Comparison of ENCODE assay signal across 18 cellular contexts in the genomic region with DNA sequence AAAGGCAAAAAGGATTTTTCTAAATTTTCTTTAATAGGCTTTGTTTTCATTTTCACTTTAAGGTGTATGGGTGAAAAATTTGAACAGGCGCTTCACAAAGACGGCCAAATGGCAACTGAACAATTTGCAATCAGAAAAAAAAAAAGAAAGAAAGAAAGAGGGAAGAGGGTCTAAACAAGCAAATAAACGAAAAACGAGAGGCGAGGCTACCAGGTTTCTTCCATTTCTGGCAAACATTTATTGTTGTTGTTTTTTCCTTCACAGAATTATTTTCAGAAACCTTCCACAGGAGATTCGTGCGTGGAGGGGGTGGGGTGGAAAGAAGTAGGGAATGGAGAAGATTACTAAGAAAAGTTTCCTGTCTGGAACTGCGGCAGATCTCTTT. TPM values are rescaled to one million over a fixed set of nuclear protein-coding genes. Genes with fewer than 3 reads are reported as not detected.
A peak's percentile ranks its signal among the peaks of the same experiment; 100 is the strongest.
DNase-seq lines count a peak whose midpoint lies in the region; ATAC-seq, FAIRE-seq and TF ChIP-seq lines count a peak whose summit lies in the region.
"Had no signal": no experiment of that assay in that cellular context is flagged by ENCODE, and none has a peak within 500 bp of the region (broad histone marks: within the 10 kb centered on the region; RNA-seq: fewer than 3 reads in every experiment).

No MANE protein-coding gene starts in this region.

- no peak overlapping the region for H2BK15ac ChIP-seq in H9 (ENCODE audit: low read depth, low read length)

- H2BK5ac ChIP-seq in H9 (ENCODE audit: insufficient read length, low read length) = no peak overlapping the region

- H3K4me1 ChIP-seq in A549 = peaks cover 18% of the 10 kb centered on the region; the same call in 1 of the 3 replicates
- H3K4me1 ChIP-seq in H9 (ENCODE audit: insufficient read depth, low read length) = no peaks in the 10 kb centered on the region
- peaks cover 7% of the 10 kb centered on the region for H3K4me1 ChIP-seq in astrocyte (ENCODE audit: insufficient read depth, low read length)
- H3K4me1 ChIP-seq in SJCRH30 = no peaks in the 10 kb centered on the region
- H3K4me1 ChIP-seq: psoas muscle had no signal

- peak overlapping the region; percentile 54 for H3K4me3 ChIP-seq in A549
- H3K4me3 ChIP-seq in astrocyte (ENCODE audit: insufficient read depth, low read depth, low read length) = no peak overlapping the region
- H3K4me3 ChIP-seq in iPS-18c (ENCODE audit: insufficient read depth, low read depth, low read length) = peak overlapping the region; percentile 62
- H3K4me3 ChIP-seq in SJCRH30 = no peak overlapping the region
- H3K4me3 ChIP-seq: psoas muscle had no signal

- no peaks in the 10 kb centered on the region for H3K79me1 ChIP-seq in H9 (ENCODE audit: insufficient read depth, low read depth, low read length, poor library complexity, severe bottlenecking)

- H2BK20ac ChIP-seq in H9 (ENCODE audit: low read depth, low read length, poor library complexity, severe bottlenecking) = no peak overlapping the region

- H3K23me2 ChIP-seq in H9 (ENCODE audit: insufficient read length, low read depth, low read length, poor library complexity, severe bottlenecking) = peaks cover 17% of the 10 kb centered on the region

- H2AFZ ChIP-seq in H9 (ENCODE audit: low read length) (no peak overlapping the region), astrocyte (ENCODE audit: low read depth, low read length) (no peak overlapping the region)

- 18% methylated on average over 8 of the region's 8 CpGs for WGBS in A549 (ENCODE audit: missing lambda C conversion rate)
- no CpG with 5 or more reads among the region's 8 CpGs for WGBS in H9 (ENCODE audit: extremely low coverage, insufficient read length, low lambda C conversion rate)

- no peak overlapping the region for H4K5ac ChIP-seq in H9 (ENCODE audit: insufficient read length, low read depth, low read length)

- H3K9me3 Mint-ChIP-seq in H9 (peaks cover 0 to 4% of the 10 kb centered on the region in 2 experiments; a peak in 1 of 5 replicates), astrocyte (ENCODE audit: unreplicated experiment) (peaks cover 2% of the 10 kb centered on the region)
- peaks cover 21% of the 10 kb centered on the region for H3K9me3 Mint-ChIP-seq in natural killer cell treated with Interleukin-12 subunit alpha and Interleukin-12 subunit beta and Interleukin-15 and Interleukin-18, amount 100 ng/mL, for 72 hours

- DNase-seq in A549 (ENCODE audit: low read depth in 1 of 2, low spot score in 1 of 2) (no peak), H9 (no peak), astrocyte (ENCODE audit: low read depth) (no peak), SJCRH30 (no peak), retina (no peak)
- no peak for DNase-seq in natural killer cell treated with Interleukin-12 subunit alpha and Interleukin-12 subunit beta and Interleukin-15 and Interleukin-18, amount 100 ng/mL, for 72 hours (ENCODE audit: low spot score)
- DNase-seq: activated CD4-positive, alpha-beta T cell treated with anti-CD3 and anti-CD28 coated beads for 1 hour; GOT3; hippocampal formation; MV-4-11; NCI-H2171; psoas muscle; stimulated activated CD4-positive, alpha-beta T cell treated with anti-CD3 and anti-CD28 coated beads, Interleukin-4, amount 100 ng/mL, for 24 hours had no signal

- H2BK120ac ChIP-seq in H9 (ENCODE audit: low read depth, low read length, poor library complexity, severe bottlenecking) = no peak overlapping the region

- H2BK12ac ChIP-seq in H9 (ENCODE audit: insufficient read length, low read depth, low read length) = no peak overlapping the region

- H4K20me1 ChIP-seq in H9 (ENCODE audit: control insufficient read depth, insufficient read depth, insufficient read length) (no peaks in the 10 kb centered on the region), astrocyte (ENCODE audit: insufficient read depth, low read length) (no peaks in the 10 kb centered on the region)

- TF ChIP-seq POLR2A in A549 (IDR thresholded peaks at IDR 0.05; ENCODE audit: low read length) = no peak

- H3K4me3 Mint-ChIP-seq in H9 (peak overlapping the region; percentile 77 to 87), astrocyte (ENCODE audit: unreplicated experiment) (peak overlapping the region; percentile 87)
- no peak overlapping the region for H3K4me3 Mint-ChIP-seq in natural killer cell treated with Interleukin-12 subunit alpha and Interleukin-12 subunit beta and Interleukin-15 and Interleukin-18, amount 100 ng/mL, for 72 hours

- H3K27ac ChIP-seq in A549 (peak overlapping the region; percentile 42 to 79), H9 (ENCODE audit: insufficient read length, low read depth, low read length) (no peak overlapping the region), astrocyte (ENCODE audit: low read depth, low read length) (no peak overlapping the region), SJCRH30 (no peak overlapping the region)
- H3K27ac ChIP-seq: epithelial cell of prostate, psoas muscle had no signal

- H3K9me3 ChIP-seq in A549 (no peaks in the 10 kb centered on the region), H9 (ENCODE audit: control insufficient read depth, low read depth, low read length) (no peaks in the 10 kb centered on the region), astrocyte (ENCODE audit: insufficient read depth, low read depth, low read length) (peaks cover 6% of the 10 kb centered on the region), iPS-18c (ENCODE audit: control insufficient read depth, insufficient read depth, low read length) (peaks cover 2% of the 10 kb centered on the region), SJCRH30 (replicated peaks) (no peaks in the 10 kb centered on the region)
- H3K9me3 ChIP-seq: psoas muscle had no signal

- no peak overlapping the region for H3K27ac Mint-ChIP-seq in H9
- peak overlapping the region; percentile 42 for H3K27ac Mint-ChIP-seq in astrocyte (ENCODE audit: unreplicated experiment)
- no peak overlapping the region for H3K27ac Mint-ChIP-seq in natural killer cell treated with Interleukin-12 subunit alpha and Interleukin-12 subunit beta and Interleukin-15 and Interleukin-18, amount 100 ng/mL, for 72 hours

- H3K27me3 Mint-ChIP-seq in H9 (ENCODE audit: low read depth) (peaks cover 81% of the 10 kb centered on the region), astrocyte (ENCODE audit: low read depth, unreplicated experiment) (peaks cover 46% of the 10 kb centered on the region)
- H3K27me3 Mint-ChIP-seq in natural killer cell treated with Interleukin-12 subunit alpha and Interleukin-12 subunit beta and Interleukin-15 and Interleukin-18, amount 100 ng/mL, for 72 hours = peaks cover 67 to 97% of the 10 kb centered on the region in 2 donors

- ATAC-seq in A549 (no peak), GM19463 (IDR thresholded peaks at IDR 0.05; ENCODE audit: unreplicated experiment) (no peak)
- ATAC-seq in natural killer cell treated with Interleukin-12 subunit alpha and Interleukin-12 subunit beta and Interleukin-15 and Interleukin-18, amount 100 ng/mL, for 72 hours = no peak
- ATAC-seq: psoas muscle had no signal

- H3K4me1 Mint-ChIP-seq in H9 = peaks cover 26 to 31% of the 10 kb centered on the region in 2 experiments
- peaks cover 10% of the 10 kb centered on the region for H3K4me1 Mint-ChIP-seq in astrocyte (ENCODE audit: low read depth, unreplicated experiment)
- H3K4me1 Mint-ChIP-seq in natural killer cell treated with Interleukin-12 subunit alpha and Interleukin-12 subunit beta and Interleukin-15 and Interleukin-18, amount 100 ng/mL, for 72 hours (ENCODE audit: low read depth in 2 of 2) = peaks cover 13% of the 10 kb centered on the region in 2 donors

- H4K8ac ChIP-seq in H9 (replicated peaks; ENCODE audit: insufficient read length, low read depth, low read length) = no peak overlapping the region

- no peak for TF ChIP-seq EP300 in A549 (IDR thresholded peaks at IDR 0.05)

- H4K91ac ChIP-seq in H9 (ENCODE audit: insufficient read length, low read depth, low read length) = no peak overlapping the region

- no peak overlapping the region for H2AK5ac ChIP-seq in H9 (ENCODE audit: insufficient read length, low read length)

- CTCF ChIA-PET in A549 (lab: Yijun Ruan, JAX) = no interaction called here

- H3K4me2 ChIP-seq in A549 = peak overlapping the region; percentile 77
- H3K4me2 ChIP-seq in H9 (ENCODE audit: insufficient read depth, insufficient read length, low read length) = peak overlapping the region; percentile 84
- H3K4me2 ChIP-seq in astrocyte (ENCODE audit: low read length) = peak overlapping the region; percentile 62

- no peak overlapping the region for H3K14ac ChIP-seq in H9 (ENCODE audit: insufficient read depth, low read length)

- H3K56ac ChIP-seq in H9 (ENCODE audit: insufficient read length, low read depth, low read length) = no peak overlapping the region

- POLR2A ChIA-PET in A549 (lab: Yijun Ruan, JAX) = no interaction called here

- H3K9ac ChIP-seq in H9 (ENCODE audit: extremely low read depth, insufficient read length, low read length) = no peak overlapping the region
- no peak overlapping the region for H3K9ac ChIP-seq in astrocyte (ENCODE audit: low read length)

- no peaks in the 10 kb centered on the region for H3K79me2 ChIP-seq in H9 (ENCODE audit: insufficient read depth, low read length)
- H3K79me2 ChIP-seq in astrocyte (ENCODE audit: insufficient read depth, low read length) = no peaks in the 10 kb centered on the region

- TF ChIP-seq RAD21 in A549 (conservative IDR thresholded peaks at IDR 0.05 in 1 of 2, IDR thresholded peaks at IDR 0.05 in 1 of 2) = no peak

- no peak overlapping the region for H3K18ac ChIP-seq in H9 (ENCODE audit: insufficient read length, low read depth, low read length)

- H3K4ac ChIP-seq in H9 (ENCODE audit: low read depth, low read length) = no peak overlapping the region

- H3K36me3 Mint-ChIP-seq in H9 (ENCODE audit: insufficient read depth in 1 of 3, low read depth in 3 of 3) (no peaks in the 10 kb centered on the region), astrocyte (ENCODE audit: low read depth, unreplicated experiment) (peaks cover 1% of the 10 kb centered on the region)
- peaks cover 73% of the 10 kb centered on the region for H3K36me3 Mint-ChIP-seq in natural killer cell treated with Interleukin-12 subunit alpha and Interleukin-12 subunit beta and Interleukin-15 and Interleukin-18, amount 100 ng/mL, for 72 hours

- FAIRE-seq in A549 (lab: Jason Lieb, UNC) (no peak), astrocyte (lab: Jason Lieb, UNC) (no peak)
- FAIRE-seq: GM12892 had no signal

- no peak overlapping the region for H3T11ph ChIP-seq in H9 (ENCODE audit: low read length)

- no peak overlapping the region for H3K23ac ChIP-seq in H9 (ENCODE audit: insufficient read length, low read depth, low read length)

- H3K27me3 ChIP-seq in H9 (ENCODE audit: insufficient read depth, low read length) (peaks cover 2% of the 10 kb centered on the region; the same call in 1 of the 2 replicates), astrocyte (ENCODE audit: insufficient read depth, low read length) (peaks cover 71% of the 10 kb centered on the region), SJCRH30 (no peaks in the 10 kb centered on the region)

- H3K36me3 ChIP-seq in astrocyte (ENCODE audit: insufficient read depth, low read length) (no peaks in the 10 kb centered on the region), SJCRH30 (no peaks in the 10 kb centered on the region)

- TF ChIP-seq CTCF in A549 (IDR thresholded peaks at IDR 0.05) = no peak
- TF ChIP-seq CTCF in H9 (conservative IDR thresholded peaks at IDR 0.05) = no peak
- no peak for TF ChIP-seq CTCF in astrocyte (IDR thresholded peaks at IDR 0.05; ENCODE audit: insufficient read depth, low read depth, low read length)

RNA-seq across cellular contexts. Expression of a gene that starts 24.3 kb away (rescaled TPM):
- polyA plus RNA-seq in A549 (2011; rRNA removed) = 0.09 TPM in 1 of 2 replicates, not detected in the other
- not detected in 2 replicates for polyA plus RNA-seq in A549 (2012; cell fraction: cytosol; rRNA removed)
- not detected in 2 replicates for polyA plus RNA-seq in A549 (2012; cell fraction: nucleus; rRNA removed)
- not detected in 3 replicates for polyA plus RNA-seq in A549 (2017; fragmentation: RNase III; extraction: RNeasy Plus Mini Kit Qiagen cat#74134 plus additional on column Dnase treatment)
- polyA minus RNA-seq in A549 (2011; rRNA and poly(A)+ RNA removed) = 0.04 TPM in 1 of 2 replicates, not detected in the other
- total RNA-seq in H9 (2021) = not detected in 2 replicates
- not detected in 2 replicates for total RNA-seq in astrocyte
- total RNA-seq in SJCRH30 (2014; rRNA removed; shearing (Covaris generic)) = not detected in 2 replicates
- not detected for total RNA-seq in natural killer cell treated with Interleukin-12 subunit alpha and Interleukin-12 subunit beta and Interleukin-15 and Interleukin-18, amount 100 ng/mL, for 72 hours
- total RNA-seq: mesenteric fat pad, psoas muscle had no signal

RNA-seq across cellular contexts. Expression of a gene that starts 40.2 kb away (rescaled TPM):
- polyA plus RNA-seq in A549 (2011; rRNA removed) = 11.0 and 11.4 TPM in 2 replicates
- 5.0 and 5.7 TPM in 2 replicates for polyA plus RNA-seq in A549 (2012; cell fraction: cytosol; rRNA removed)
- 3.7 and 4.4 TPM in 2 replicates for polyA plus RNA-seq in A549 (2012; cell fraction: nucleus; rRNA removed)
- polyA plus RNA-seq in A549 (2017; fragmentation: RNase III; extraction: RNeasy Plus Mini Kit Qiagen cat#74134 plus additional on column Dnase treatment) = 3.1 to 3.9 TPM (median 3.7 TPM) in 3 replicates
- polyA minus RNA-seq in A549 (2011; rRNA and poly(A)+ RNA removed) = 5.3 and 6.1 TPM in 2 replicates
- total RNA-seq in H9 (2021) = 14.8 and 17.7 TPM in 2 replicates
- 2.0 and 2.3 TPM in 2 replicates for total RNA-seq in astrocyte
- total RNA-seq in SJCRH30 (2014; rRNA removed; shearing (Covaris generic)) = not detected in 2 replicates
- total RNA-seq in natural killer cell treated with Interleukin-12 subunit alpha and Interleukin-12 subunit beta and Interleukin-15 and Interleukin-18, amount 100 ng/mL, for 72 hours = not detected
- total RNA-seq: psoas muscle had no signal

Comparison
In these comparisons a context has a peak if more than half of its experiments do, and no peak if none do; other contexts are left out.
1. H3K27ac ChIP-seq: peak in A549 (2 of 2); none in H9 (single experiment), astrocyte (single experiment) and SJCRH30 (single experiment).
2. H3K4me3 ChIP-seq: peak in A549 (single experiment) and iPS-18c (single experiment); none in astrocyte (single experiment) and SJCRH30 (single experiment).
3. Peak in every context shown above with its lines, with median percentiles within 50 percentile points of each other: H3K4me2 ChIP-seq.